Comparison of ENCODE assay signal across 1 cellular context in genomic region chr13:110261166-110262081, GRCh38.
TF ChIP-seq lines count a peak whose summit lies in the region.

No MANE protein-coding gene starts in this region.

TF ChIP-seq in GM23338, 12 proteins besides CTCF, POLR2A, EP300 and RAD21 (continued from another document):
- TF ChIP-seq ZNF462 (CRISPR knock-in tag; IDR thresholded peaks at IDR 0.05) (no peak), ETS1 (IDR thresholded peaks at IDR 0.05) (no peak), STAT1 (IDR thresholded peaks at IDR 0.05; ENCODE audit: unreplicated experiment) (no peak), EZH2 (IDR thresholded peaks at IDR 0.05; ENCODE audit: low read depth, unreplicated experiment) (no peak)
